In genomic region chr2:85826990-85827878, GRCh38 we compare ENCODE assay signal across 8 cellular contexts.
DNase-seq lines count a peak whose midpoint lies in the region; ATAC-seq and TF ChIP-seq lines count a peak whose summit lies in the region.

No MANE protein-coding gene starts in this region.

- POLR2A ChIA-PET in GM10248 (lab: Yijun Ruan, JAX), result no interaction called here

- intact Hi-C loops in left colon (cut with DNase I, micrococcal nuclease), result loop anchor here (5.0 kb wide), 2 partner anchors 60 to 255 kb away; partner anchors contain the start of gene ST3GAL5 (in 1 of the 2)

- ATAC-seq in HG03103 (IDR thresholded peaks at IDR 0.05; ENCODE audit: low read depth, unreplicated experiment) (peak; percentile 61), left colon (peak; percentile 95), GM19467 (IDR thresholded peaks at IDR 0.05; ENCODE audit: unreplicated experiment) (no peak)
- ATAC-seq in activated CD4-positive, CD25-positive, alpha-beta regulatory T cell treated with anti-CD3 and anti-CD28 coated beads, Interleukin-2, amount 50 U/mL, for 24 hours, result peak; percentile 95 to 97

- CTCF ChIA-PET in GM10248 (lab: Yijun Ruan, JAX), result interaction anchor here (0.5 to 16.8 kb wide), 76 partner anchors 8 to 466 kb away, joined by 3 to 436 read pairs (median 4); partner anchors contain the start of genes POLR1A, PTCD3 and ST3GAL5

- DNase-seq in GM10248 (ENCODE audit: extremely low spot score) (peak; percentile 85), NCI-H345 treated with DMSO at 0.1 percent for 48 hours (lab: John Stamatoyannopoulos, UW; ENCODE audit: unreplicated experiment) (peak; percentile 33), left colon (peak in 1 of 2 donors; percentile 83)
- peak; percentile 73 for DNase-seq in central memory CD4-positive, alpha-beta T cell
- DNase-seq in stimulated activated CD4-positive, alpha-beta T cell treated with anti-CD3 and anti-CD28 coated beads, Interleukin-2, amount 100 ng/mL, for 24 hours, result peak; percentile 86

- peak; percentile 94 for TF ChIP-seq CTCF in GM10248 (IDR thresholded peaks at IDR 0.05; ENCODE audit: control extremely low read depth, extremely low read depth, low read depth, missing control alignments)
